ENCODE assay signal across 1 cellular context in the genomic region with DNA sequence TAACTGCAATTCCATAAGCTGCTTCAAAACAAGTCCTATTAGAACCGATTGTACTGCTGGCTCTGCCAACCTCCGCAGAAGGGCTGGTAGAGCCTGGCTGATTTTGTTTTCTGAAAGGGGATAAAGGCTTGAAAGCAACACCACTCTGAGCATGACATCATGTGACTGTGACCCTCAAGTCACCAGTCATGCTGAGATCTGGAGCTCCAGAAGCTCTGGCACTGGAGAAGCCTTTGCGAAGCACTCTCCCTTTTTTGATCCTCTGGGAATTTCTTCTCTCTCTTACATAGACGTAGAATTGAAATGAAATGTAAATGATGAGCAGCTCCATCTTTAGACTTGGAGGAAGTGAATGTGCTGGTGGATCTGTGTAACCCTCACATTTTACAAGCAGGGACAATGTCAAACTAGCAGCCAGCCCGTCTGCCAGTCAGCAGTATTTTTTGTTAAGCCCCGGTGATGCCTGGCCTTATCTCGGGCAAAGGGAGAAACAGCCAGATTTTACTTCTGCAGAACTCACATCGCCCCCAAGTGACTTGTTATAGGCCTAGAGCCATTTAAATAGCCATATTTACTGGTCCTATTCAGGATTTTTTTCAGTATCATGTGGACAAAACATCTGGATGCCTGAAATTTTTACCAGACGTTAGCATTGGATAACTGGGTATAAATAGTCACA.
TF ChIP-seq lines count a peak whose summit lies in the region.

No MANE protein-coding gene starts in this region.

TF ChIP-seq in IMR-90, 13 proteins besides CTCF, POLR2A, EP300 and RAD21 (continued from another document):
- TF ChIP-seq MXI1 (IDR thresholded peaks at IDR 0.05; ENCODE audit: borderline replicate concordance, low read depth, low read length) (no peak), CHD1 (IDR thresholded peaks at IDR 0.05; ENCODE audit: low read depth, low read length) (no peak), FOS (IDR thresholded peaks at IDR 0.05; ENCODE audit: low read depth, low read length) (no peak)
